19 cellular contexts compared by ENCODE assay signal in the genomic region with DNA sequence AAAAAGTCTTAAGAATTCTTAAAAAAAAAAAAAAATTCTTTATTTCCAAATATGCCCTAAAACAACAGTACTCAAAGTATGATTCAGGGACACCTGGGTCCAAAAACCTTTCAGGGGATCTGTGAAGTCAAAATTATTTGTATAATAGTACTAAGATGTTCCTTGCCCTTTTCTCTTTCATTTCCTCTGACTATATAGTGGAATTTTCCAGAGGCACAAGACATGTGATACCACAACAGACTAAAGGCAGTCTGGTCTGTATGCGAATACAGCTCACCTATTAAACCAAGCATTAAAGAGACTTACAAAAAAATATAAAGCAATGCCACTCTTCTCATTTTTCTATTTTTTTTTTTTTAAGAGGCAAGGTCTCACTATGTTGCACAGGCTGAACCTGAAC.
"Had no signal": no experiment of that assay in that cellular context is flagged by ENCODE, and none has a peak within 500 bp of the region (broad histone marks: within the 10 kb centered on the region; RNA-seq: fewer than 3 reads in every experiment).

No MANE protein-coding gene starts in this region.

- H3K4me1 Mint-ChIP-seq: nephron had no signal

- H3K4me3 Mint-ChIP-seq: dendritic cell treated with granulocyte-macrophage colony-stimulating factor and Interleukin-4, amounts not matched to agents 40 ng/mL and 50 ng/mL, for 4 days; mesothelial cell of epicardium; nephron had no signal

- H3K27ac Mint-ChIP-seq: dendritic cell treated with granulocyte-macrophage colony-stimulating factor and Interleukin-4, amounts not matched to agents 40 ng/mL and 50 ng/mL, for 4 days; mesothelial cell of epicardium; nephron had no signal

- H3K9me3 ChIP-seq: adrenal gland, breast epithelium, esophagus muscularis mucosa, gastroesophageal sphincter, heart left ventricle, tibial artery had no signal

- DNase-seq: activated CD4-positive, alpha-beta T cell treated with anti-CD3 and anti-CD28 coated beads for 48 hours; activated gamma-delta T cell; adrenal gland; effector CD8-positive, alpha-beta T cell; heart left ventricle; kidney; stimulated activated CD4-positive, alpha-beta T cell treated with anti-CD3 and anti-CD28 coated beads, Interleukin-4, amount 100 ng/mL, for 1 hour; substantia nigra; SW 1271; tibial artery; WERI-Rb-1 had no signal

- H3K27me3 Mint-ChIP-seq: dendritic cell treated with granulocyte-macrophage colony-stimulating factor and Interleukin-4, amounts not matched to agents 40 ng/mL and 50 ng/mL, for 4 days had no signal

- ATAC-seq: gastroesophageal sphincter, heart left ventricle, left lobe of liver, sciatic nerve had no signal

- H3K9me3 Mint-ChIP-seq: dendritic cell treated with granulocyte-macrophage colony-stimulating factor and Interleukin-4, amounts not matched to agents 40 ng/mL and 50 ng/mL, for 4 days; mesothelial cell of epicardium; nephron had no signal
